Comparison of ENCODE assay signal across 18 cellular contexts in genomic region chr4:155299103-155299502, GRCh38.
"Had no signal": no experiment of that assay in that cellular context is flagged by ENCODE, and none has a peak within 500 bp of the region (broad histone marks: within the 10 kb centered on the region; RNA-seq: fewer than 3 reads in every experiment).

No MANE protein-coding gene starts in this region.

- DNase-seq: Kasumi-1, MM.1S, NCI-H1092 treated with DMSO at 0.1 percent for 48 hours, NCI-H1417, NCI-H1436 treated with DMSO at 0.1 percent for 48 hours, NCI-H1694, NCI-H187 treated with DMSO at 0.1 percent for 48 hours, NCI-H2029 treated with DMSO at 0.1 percent for 48 hours, NCI-H2171 treated with DMSO at 0.1 percent for 48 hours, NCI-H524, NCI-H526 treated with DMSO at 0.1 percent for 48 hours, NCI-H748 treated with DMSO at 0.1 percent for 48 hours, PC-3, SHP77, SK-N-SH had no signal

- H3K4me1 Mint-ChIP-seq: IgD-negative memory B cell had no signal

- H3K27me3 Mint-ChIP-seq: IgD-negative memory B cell had no signal

- H3K27ac Mint-ChIP-seq: IgD-negative memory B cell had no signal

- H3K36me3 Mint-ChIP-seq: IgD-negative memory B cell had no signal

- H3K9me3 ChIP-seq: SK-N-SH had no signal

- H3K4me3 ChIP-seq: K562 had no signal

- H3K4me3 Mint-ChIP-seq: IgD-negative memory B cell had no signal

- ATAC-seq: K562, Panc1, PC-3 had no signal
